1 cellular context compared by ENCODE assay signal in genomic region chr7:134778941-134779740, GRCh38.
TF ChIP-seq lines count a peak whose summit lies in the region.

A gene with protein sequence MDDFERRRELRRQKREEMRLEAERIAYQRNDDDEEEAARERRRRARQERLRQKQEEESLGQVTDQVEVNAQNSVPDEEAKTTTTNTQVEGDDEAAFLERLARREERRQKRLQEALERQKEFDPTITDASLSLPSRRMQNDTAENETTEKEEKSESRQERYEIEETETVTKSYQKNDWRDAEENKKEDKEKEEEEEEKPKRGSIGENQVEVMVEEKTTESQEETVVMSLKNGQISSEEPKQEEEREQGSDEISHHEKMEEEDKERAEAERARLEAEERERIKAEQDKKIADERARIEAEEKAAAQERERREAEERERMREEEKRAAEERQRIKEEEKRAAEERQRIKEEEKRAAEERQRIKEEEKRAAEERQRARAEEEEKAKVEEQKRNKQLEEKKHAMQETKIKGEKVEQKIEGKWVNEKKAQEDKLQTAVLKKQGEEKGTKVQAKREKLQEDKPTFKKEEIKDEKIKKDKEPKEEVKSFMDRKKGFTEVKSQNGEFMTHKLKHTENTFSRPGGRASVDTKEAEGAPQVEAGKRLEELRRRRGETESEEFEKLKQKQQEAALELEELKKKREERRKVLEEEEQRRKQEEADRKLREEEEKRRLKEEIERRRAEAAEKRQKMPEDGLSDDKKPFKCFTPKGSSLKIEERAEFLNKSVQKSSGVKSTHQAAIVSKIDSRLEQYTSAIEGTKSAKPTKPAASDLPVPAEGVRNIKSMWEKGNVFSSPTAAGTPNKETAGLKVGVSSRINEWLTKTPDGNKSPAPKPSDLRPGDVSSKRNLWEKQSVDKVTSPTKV (plus strand): TSS chr7:134779634. CDS start chr7:134867734, 88,100 bp downstream.

TF ChIP-seq in HEK293, 187 proteins besides CTCF, POLR2A, EP300 and RAD21 (continued from another document):
- TF ChIP-seq TSHZ1 (tag by site-specific recombination; IDR thresholded peaks at IDR 0.05; ENCODE audit: borderline replicate concordance) (0 out of 2 replicates have a peak, but pooled peaks have one; percentile 54), ZNF239 (tag by site-specific recombination; IDR thresholded peaks at IDR 0.05) (no peak), SP3 (tag by site-specific recombination; IDR thresholded peaks at IDR 0.05) (peak; percentile 61), ZNF501 (tag by site-specific recombination; IDR thresholded peaks at IDR 0.05) (no peak), KLF1 (tag by site-specific recombination; IDR thresholded peaks at IDR 0.05) (no peak; the same call in 1 of the 2 replicates), FEZF1 (tag by site-specific recombination; IDR thresholded peaks at IDR 0.05) (peak; percentile 72; the same call in 1 of the 2 replicates), ZNF776 (tag by site-specific recombination; IDR thresholded peaks at IDR 0.05; ENCODE audit: borderline replicate concordance) (no peak), YY2 (tag by site-specific recombination; IDR thresholded peaks at IDR 0.05) (no peak), ZNF76 (tag by site-specific recombination; IDR thresholded peaks at IDR 0.05; ENCODE audit: borderline replicate concordance, low read depth) (peak; percentile 76), ZBTB21 (tag by site-specific recombination; IDR thresholded peaks at IDR 0.05) (peak; percentile 50), OSR2 (tag by site-specific recombination; IDR thresholded peaks at IDR 0.05) (no peak), TCF7L2 (IDR thresholded peaks at IDR 0.05; ENCODE audit: borderline replicate concordance, low read depth, low read length) (no peak), ZNF266 (tag by site-specific recombination; IDR thresholded peaks at IDR 0.05; ENCODE audit: low read depth) (no peak), ZNF426 (tag by site-specific recombination; IDR thresholded peaks at IDR 0.05) (no peak), MEIS1 (CRISPR knock-in tag; IDR thresholded peaks at IDR 0.05; ENCODE audit: borderline replicate concordance) (no peak), RBAK (tag by site-specific recombination; IDR thresholded peaks at IDR 0.05) (no peak), ZNF214 (tag by site-specific recombination; IDR thresholded peaks at IDR 0.05; ENCODE audit: borderline replicate concordance) (no peak), ZNF140 (tag by site-specific recombination; IDR thresholded peaks at IDR 0.05) (no peak), ZNF639 (tag by site-specific recombination; IDR thresholded peaks at IDR 0.05) (no peak)
